8 cellular contexts compared by ENCODE assay signal in the genomic region with DNA sequence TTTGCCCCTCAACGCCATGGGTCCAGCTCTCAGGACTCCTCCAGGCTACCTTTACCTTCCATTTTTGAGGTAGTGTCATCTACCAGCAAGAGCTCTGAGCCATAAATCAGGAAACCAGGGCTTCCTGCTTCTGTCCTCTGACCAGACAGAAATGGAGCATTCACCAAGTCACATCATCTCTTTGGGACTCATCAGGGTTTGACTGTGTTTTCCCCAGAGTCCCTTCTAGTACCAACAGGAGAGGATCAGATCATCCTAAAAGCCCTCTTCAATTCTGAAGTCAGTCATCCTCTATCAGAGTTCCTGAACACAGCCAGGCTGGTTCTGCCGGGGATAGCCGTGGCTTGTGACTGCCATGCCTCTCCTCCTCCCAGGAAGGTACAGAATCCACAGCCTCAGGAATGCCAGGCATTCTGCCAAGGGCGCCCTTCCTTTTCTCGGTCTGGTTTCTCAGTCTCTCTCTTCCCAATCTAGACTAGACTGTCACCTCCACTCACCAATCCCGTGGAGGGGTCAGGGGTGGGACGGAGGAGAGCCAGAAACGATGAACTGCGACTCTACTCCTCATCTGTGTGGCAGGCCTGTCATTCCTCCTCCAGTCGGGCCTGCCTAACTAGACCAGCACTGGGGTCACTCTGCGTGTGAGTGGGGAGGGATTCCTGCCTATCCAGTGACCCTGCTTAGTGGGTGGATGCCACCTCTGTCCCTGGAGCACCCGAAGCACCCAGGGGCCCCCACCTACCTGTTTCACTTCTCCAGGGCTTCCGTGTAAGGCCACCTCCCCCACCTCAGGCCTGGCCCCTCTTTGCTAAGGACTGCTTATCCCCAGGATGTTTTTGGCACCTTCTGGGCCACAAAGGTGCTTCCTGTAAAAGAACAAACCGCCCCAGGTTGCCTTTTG. TPM values are rescaled to one million over a fixed set of nuclear protein-coding genes. Genes with fewer than 3 reads are reported as not detected.
DNase-seq lines count a peak whose midpoint lies in the region; ATAC-seq and FAIRE-seq lines count a peak whose summit lies in the region.

No MANE protein-coding gene starts in this region.

- H3K4me1 ChIP-seq in small intestine (ENCODE audit: control insufficient read depth in 2 of 2, insufficient read depth in 1 of 2, low read depth in 1 of 2, low read length in 1 of 2): peaks cover 0 to 19% of the 10 kb centered on the region in 2 donors

- no peaks in the 10 kb centered on the region for H3K27me3 ChIP-seq in small intestine (ENCODE audit: control insufficient read depth in 2 of 2, insufficient read depth in 2 of 2, low read length in 2 of 2)
- no peaks in the 10 kb centered on the region for H3K27me3 ChIP-seq in MG63

- intact Hi-C loops in left ventricle myocardium superior (cut with micrococcal nuclease): no loop called here

- WGBS in small intestine, 3 donors: 22 to 53% (median 37%) methylated on average over 14 of the region's 14 CpGs

- H3K36me3 ChIP-seq in small intestine (ENCODE audit: control insufficient read depth in 2 of 2, insufficient read depth in 2 of 2, low read length in 2 of 2) (no peaks in the 10 kb centered on the region), MG63 (no peaks in the 10 kb centered on the region)

- ATAC-seq in GM19043 (IDR thresholded peaks at IDR 0.05; ENCODE audit: low read depth, unreplicated experiment) (peak; percentile 15), left ventricle myocardium superior (peak; percentile 16), GM18511 (IDR thresholded peaks at IDR 0.05; ENCODE audit: unreplicated experiment) (no peak)

- FAIRE-seq in HTR-8/SVneo (lab: Jason Lieb, UNC) (no peak), small intestine (lab: Jason Lieb, UNC) (no peak)

- peak overlapping the region; percentile 74 to 97 for H3K27ac ChIP-seq in small intestine (ENCODE audit: low read depth in 1 of 2, low read length in 1 of 2)

- no peak overlapping the region for H3K4me3 ChIP-seq in small intestine (ENCODE audit: low read depth in 1 of 2, low read length in 2 of 2)
- no peak overlapping the region for H3K4me3 ChIP-seq in MG63

- no peaks in the 10 kb centered on the region for H3K9me3 ChIP-seq in small intestine (ENCODE audit: control insufficient read depth, low read depth)
- H3K9me3 ChIP-seq in MG63: no peaks in the 10 kb centered on the region

- DNase-seq in HTR-8/SVneo (ENCODE audit: insufficient read length, low spot score) (peak; percentile 59), left ventricle myocardium superior (peak; percentile 44), small intestine (peak; percentile 89), NK-92 (lab: John Stamatoyannopoulos, UW; ENCODE audit: unreplicated experiment) (no peak), MG63 (no peak)
- DNase-seq in activated effector memory CD4-positive, alpha-beta T cell treated with Interleukin-2 at 50 U/mL for 16 hours: peak; percentile 43

RNA-seq across cellular contexts. Expression of gene CCNL1, which starts 30.9 kb away (rescaled TPM):
- total RNA-seq in left ventricle myocardium superior: 30.7 TPM
- 100 to 1,000 TPM in 1 of 3 donors, 10 to 100 TPM in 2; 46.6 to 140 (median 96.7) TPM for polyA plus RNA-seq in small intestine
- total RNA-seq in MG63 (2014; rRNA removed; shearing (Covaris generic); ENCODE audit: low replicate concordance): 51.8 and 68.8 TPM in 2 replicates

Comparison
In these comparisons a context has a peak if more than half of its experiments do, and no peak if none do; other contexts are left out.
1. DNase-seq: peak in HTR-8/SVneo (single experiment), activated effector memory CD4-positive, alpha-beta T cell treated with Interleukin-2 at 50 U/mL for 16 hours (single experiment), left ventricle myocardium superior (single experiment) and small intestine (single experiment); none in NK-92 (single experiment) and MG63 (single experiment).